Comparison of ENCODE assay signal across 12 cellular contexts in the genomic region with DNA sequence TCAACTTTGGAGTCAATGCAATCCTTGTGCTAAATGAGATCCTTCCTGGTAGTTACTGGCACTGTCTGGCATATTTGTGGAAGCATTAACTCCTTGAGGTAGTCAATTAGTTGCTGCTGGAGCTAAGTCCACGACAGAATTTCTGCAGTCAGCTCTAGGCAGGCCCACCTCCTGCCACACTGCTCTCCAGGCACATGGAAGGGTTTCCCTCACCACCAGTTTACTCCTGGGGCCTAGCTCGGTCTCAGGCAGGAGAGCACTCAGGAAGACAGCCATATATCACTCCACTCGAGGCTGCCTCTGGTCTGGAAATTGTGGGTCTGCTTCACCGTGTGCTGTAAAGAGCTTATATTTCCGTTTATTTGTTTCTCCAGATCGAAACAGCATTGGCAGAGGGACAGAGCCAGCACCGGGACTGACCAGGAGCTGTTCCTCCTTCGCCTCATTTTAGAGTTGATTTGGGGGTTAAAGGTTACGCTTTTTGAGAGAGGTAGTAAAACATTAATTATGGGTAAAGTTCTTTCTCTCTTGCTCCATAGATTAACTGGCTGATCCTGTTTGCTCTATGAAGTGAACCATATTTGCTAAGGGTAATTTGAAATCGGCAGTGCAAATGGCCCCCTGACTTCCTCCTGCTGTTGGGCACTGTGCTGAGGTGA. TPM values are rescaled to one million over a fixed set of nuclear protein-coding genes. Genes with fewer than 3 reads are reported as not detected.
DNase-seq lines count a peak whose midpoint lies in the region; ATAC-seq and TF ChIP-seq lines count a peak whose summit lies in the region.
"Had no signal": no experiment of that assay in that cellular context is flagged by ENCODE, and none has a peak within 500 bp of the region (broad histone marks: within the 10 kb centered on the region; RNA-seq: fewer than 3 reads in every experiment).

No MANE protein-coding gene starts in this region.

- peak overlapping the region; percentile 3 for H3K9ac ChIP-seq in HUES6 (ENCODE audit: low read length)

- peak; percentile 70 to 83 (median 81) for ATAC-seq in right lobe of liver
- ATAC-seq in GM21367 (IDR thresholded peaks at IDR 0.05; ENCODE audit: unreplicated experiment): no peak

- H3K27ac ChIP-seq in HUES6 (ENCODE audit: low read depth, low read length) (no peak overlapping the region; the same call in 1 of the 2 replicates), caudate nucleus (ENCODE audit: low read depth, low read length) (peak overlapping the region; percentile 55), right lobe of liver (peak overlapping the region; percentile 87 to 93 (median 90)), stomach (peak overlapping the region; percentile 79 to 87 (median 86)), vagina (no peak overlapping the region)

- H3K36me3 ChIP-seq in HUES6 (ENCODE audit: control insufficient read depth, insufficient read depth, low read length): no peaks in the 10 kb centered on the region
- H3K36me3 ChIP-seq in right lobe of liver: no peaks in the 10 kb centered on the region
- no peaks in the 10 kb centered on the region for H3K36me3 ChIP-seq in stomach
- H3K36me3 ChIP-seq in vagina: no peaks in the 10 kb centered on the region

- no peak overlapping the region for H3K4me3 ChIP-seq in HUES6 (ENCODE audit: low read depth, low read length)
- H3K4me3 ChIP-seq in right lobe of liver: peak overlapping the region in 2 of 3 donors; percentile 34 to 48
- H3K4me3 ChIP-seq in stomach: no peak overlapping the region
- H3K4me3 ChIP-seq in vagina: no peak overlapping the region
- H3K4me3 ChIP-seq: testis had no signal

- no peak for TF ChIP-seq EP300 in stomach (IDR thresholded peaks at IDR 0.05)

- peaks cover 20% of the 10 kb centered on the region for H3K4me1 ChIP-seq in HUES6 (ENCODE audit: control insufficient read depth, insufficient read depth, low read length)
- peaks cover 3 to 44% (median 15%) of the 10 kb centered on the region in 4 donors for H3K4me1 ChIP-seq in right lobe of liver
- peaks cover 22 to 55% (median 46%) of the 10 kb centered on the region in 4 donors for H3K4me1 ChIP-seq in stomach
- H3K4me1 ChIP-seq in vagina: peaks cover 12% of the 10 kb centered on the region

- TF ChIP-seq POLR2A in right lobe of liver (IDR thresholded peaks at IDR 0.05): peak; percentile 39
- no peak for TF ChIP-seq POLR2A in stomach (IDR thresholded peaks at IDR 0.05)
- TF ChIP-seq POLR2A in vagina (IDR thresholded peaks at IDR 0.05): no peak

- TF ChIP-seq CTCF in right lobe of liver (IDR thresholded peaks at IDR 0.05) (no peak), stomach (IDR thresholded peaks at IDR 0.05) (no peak), vagina (IDR thresholded peaks at IDR 0.05) (no peak)

- H3K27me3 ChIP-seq in HUES6 (ENCODE audit: control insufficient read depth, insufficient read depth, low read length) (no peaks in the 10 kb centered on the region), right lobe of liver (no peaks in the 10 kb centered on the region), stomach (no peaks in the 10 kb centered on the region), vagina (no peaks in the 10 kb centered on the region)
- H3K27me3 ChIP-seq: testis had no signal

- H3K9me3 ChIP-seq in HUES6 (ENCODE audit: control insufficient read depth, insufficient read depth, low read depth, low read length): no peaks in the 10 kb centered on the region
- no peaks in the 10 kb centered on the region for H3K9me3 ChIP-seq in right lobe of liver
- H3K9me3 ChIP-seq in stomach: no peaks in the 10 kb centered on the region
- no peaks in the 10 kb centered on the region for H3K9me3 ChIP-seq in vagina
- H3K9me3 ChIP-seq: testis had no signal

- no peak for DNase-seq in caudate nucleus (lab: John Stamatoyannopoulos, UW)
- DNase-seq in right lobe of liver: peak; percentile 64 to 88 (median 77)
- peak; percentile 79 for DNase-seq in stomach
- no peak for DNase-seq in NCI-H446 (lab: John Stamatoyannopoulos, UW)
- no peak for DNase-seq in vagina (ENCODE audit: extremely low spot score in 2 of 2)
- DNase-seq in NCI-H345 treated with DMSO at 0.1 percent for 48 hours (lab: John Stamatoyannopoulos, UW; ENCODE audit: unreplicated experiment): no peak
- DNase-seq: activated CD8-positive, alpha-beta memory T cell treated with anti-CD3 and anti-CD28 coated beads, Interleukin-2, amount 50 U/mL, for 48 hours; C1 segment of cervical spinal cord; posterior cingulate gyrus; testis had no signal

- intact Hi-C loops in right lobe of liver (cut with DNase I): no loop called here
- intact Hi-C loops in stomach (cut with DNase I; ENCODE audit: low total_unique reads): no loop called here
- intact Hi-C loops in vagina (cut with DNase I): no loop called here

- WGBS in right lobe of liver (ENCODE audit: insufficient coverage, low coverage, low lambda C conversion rate, missing lambda C conversion rate): 18% methylated on average over 10 of the region's 10 CpGs
- WGBS in stomach, 5 donors: 23 to 40% (median 39%) methylated on average over 10 of the region's 10 CpGs

RNA-seq across cellular contexts. Expression of a gene that starts 20.6 kb away (rescaled TPM):
- total RNA-seq in right lobe of liver (100 to 1,000 TPM in 2 of 6 experiments, 10 to 100 TPM in 4; 50.2 to 216 (median 64.9) TPM), stomach (100 to 1,000 TPM in 1 of 5 donors, 10 to 100 TPM in 4; 53.4 to 220 (median 57.6) TPM), vagina (142 TPM)
- polyA plus RNA-seq in stomach: 100 to 1,000 TPM; 141 to 216 (median 193) TPM

RNA-seq across cellular contexts. Expression of a gene that starts 46.5 kb away (rescaled TPM):
- total RNA-seq in right lobe of liver (10 to 100 TPM; 26.5 to 46.0 (median 32.0) TPM), stomach (10 to 100 TPM; 20.5 to 91.6 (median 35.2) TPM), vagina (30.0 TPM)
- polyA plus RNA-seq in stomach: 100 to 1,000 TPM in 1 of 3 donors, 10 to 100 TPM in 2; 81.7 to 139 (median 99.4) TPM

Comparison
In these comparisons a context has a peak if more than half of its experiments do, and no peak if none do; other contexts are left out.
1. H3K27ac ChIP-seq: peak in caudate nucleus (single experiment), right lobe of liver (3 of 3) and stomach (5 of 5); none in HUES6 (single experiment) and vagina (single experiment).
2. H3K4me3 ChIP-seq: peak in right lobe of liver (2 of 3); none in HUES6 (single experiment), stomach (0 of 4) and vagina (0 of 2).
3. DNase-seq: peak in right lobe of liver (3 of 3) and stomach (single experiment); none in caudate nucleus (0 of 61), NCI-H446 (0 of 2), vagina (0 of 2) and NCI-H345 treated with DMSO at 0.1 percent for 48 hours (single experiment).